8 cellular contexts compared by ENCODE assay signal in genomic region chr3:66500575-66501482, GRCh38. TPM values are rescaled to one million over a fixed set of nuclear protein-coding genes. Genes with fewer than 3 reads are reported as not detected.
DNase-seq lines count a peak whose midpoint lies in the region; ATAC-seq and TF ChIP-seq lines count a peak whose summit lies in the region.

TSS of gene LRIG1 (minus strand) at chr3:66501022. CDS start at chr3:66500407, 615 bp downstream.

- peak within 1 kb of the TSS; percentile 84 for H3K4me2 ChIP-seq in hepatocyte

- H3K4me1 ChIP-seq in hepatocyte (ENCODE audit: insufficient read depth), result peaks cover 27% of the 10 kb centered on the region
- H3K4me1 ChIP-seq in aorta (ENCODE audit: control insufficient read depth in 1 of 2, insufficient read depth in 2 of 2, low read length in 2 of 2), result peaks cover 0 to under 1% of the 10 kb centered on the region in 2 donors

- intact Hi-C loops in aorta (cut with DNase I), result loop anchor here (2.0 to 10.0 kb wide), 4 partner anchors 94 to 316 kb away; no protein-coding TSS in a partner anchor

- peak within 1 kb of the TSS; percentile 66 for H2AFZ ChIP-seq in hepatocyte

- H3K27ac ChIP-seq in hepatocyte, result peak within 1 kb of the TSS; percentile 43
- peak within 1 kb of the TSS; percentile 84 to 87 for H3K27ac ChIP-seq in aorta (ENCODE audit: low read depth in 1 of 2, low read length in 2 of 2)

- peaks cover 36% of the 10 kb centered on the region for H3K79me2 ChIP-seq in hepatocyte

- H3K36me3 ChIP-seq in hepatocyte (replicated peaks; ENCODE audit: insufficient read depth, low read depth) (no peaks in the 10 kb centered on the region), aorta (ENCODE audit: control insufficient read depth in 1 of 2, insufficient read depth in 2 of 2, low read length in 1 of 2) (no peaks in the 10 kb centered on the region)

- TF ChIP-seq CTCF in astrocyte of the cerebellum (IDR thresholded peaks at IDR 0.05; ENCODE audit: low read depth, low read length, missing control alignments) (no peak), hepatocyte (IDR thresholded peaks at IDR 0.05; ENCODE audit: poor library complexity) (peak; percentile 12)

- no peaks in the 10 kb centered on the region for H3K9me3 ChIP-seq in hepatocyte (ENCODE audit: low read depth)
- H3K9me3 ChIP-seq in aorta (ENCODE audit: control insufficient read depth, low read length), result no peaks in the 10 kb centered on the region

- no peaks in the 10 kb centered on the region for H3K9me2 ChIP-seq in hepatocyte (replicated peaks; ENCODE audit: insufficient read depth)

- ATAC-seq in GM18498 (IDR thresholded peaks at IDR 0.05; ENCODE audit: unreplicated experiment) (peak; percentile 97), HG02938 (IDR thresholded peaks at IDR 0.05; ENCODE audit: unreplicated experiment) (peak; percentile 97), aorta (ENCODE audit: low FRiP score) (peak; percentile 97)

- peaks cover 5% of the 10 kb centered on the region for H4K20me1 ChIP-seq in hepatocyte (ENCODE audit: insufficient read depth, poor library complexity, severe bottlenecking)

- in situ Hi-C loops in astrocyte of the cerebellum (cut with HindIII; ENCODE audit: low sequenced_read_pairs), result no loop called here

- under 1% methylated on average over 49 of the region's 109 CpGs for WGBS in hepatocyte (ENCODE audit: low lambda C conversion rate, missing lambda C conversion rate)
- 0% methylated on average over 79 to 109 of the region's 109 CpGs for WGBS in aorta, 2 donors

- peak within 1 kb of the TSS; percentile 78 for H3K4me3 ChIP-seq in astrocyte of the cerebellum (ENCODE audit: low read depth, low read length)
- H3K4me3 ChIP-seq in hepatocyte, result peak within 1 kb of the TSS; percentile 55
- H3K4me3 ChIP-seq in aorta (ENCODE audit: low read length in 2 of 2), result peak within 1 kb of the TSS; percentile 68 to 82

- DNase-seq in NCI-H187 treated with DMSO at 0.1 percent for 48 hours (lab: John Stamatoyannopoulos, UW), result peak; percentile 71
- DNase-seq in T-helper 9 cell, result peak; percentile 98
- peak; percentile 94 for DNase-seq in astrocyte of the cerebellum (ENCODE audit: low read depth)
- DNase-seq in hepatocyte (ENCODE audit: low spot score), result peak; percentile 99
- DNase-seq in renal cortical epithelial cell (ENCODE audit: low read depth), result peak; percentile 87
- DNase-seq in aorta, result peak; percentile 99 to 100

- H3K27me3 ChIP-seq in hepatocyte (no peaks in the 10 kb centered on the region), aorta (ENCODE audit: control insufficient read depth in 1 of 2, insufficient read depth in 2 of 2, low read length in 1 of 2) (no peaks in the 10 kb centered on the region)

RNA-seq across cellular contexts. Expression of gene LRIG1, which starts in this region (rescaled TPM):
- 12.5 and 13.3 TPM in 2 replicates for total RNA-seq in hepatocyte
- 8.2 and 8.7 TPM in 2 replicates for polyA plus RNA-seq in hepatocyte
- total RNA-seq in renal cortical epithelial cell, result 6.6 and 12.7 TPM in 2 replicates
- total RNA-seq in aorta, result 100 to 1,000 TPM in 1 of 2 donors, 10 to 100 TPM in 1; 75.7 to 115 TPM
- polyA plus RNA-seq in aorta, result 10 to 100 TPM; 15.0 to 62.1 TPM

Comparison
In these comparisons a context has a peak if more than half of its experiments do, and no peak if none do; other contexts are left out.
1. Peak in every context shown above with its lines: DNase-seq, ATAC-seq, H3K4me3 ChIP-seq and H3K27ac ChIP-seq.